Comparison of ENCODE assay signal across 8 cellular contexts in genomic region chr18:35041752-35042379, GRCh38. TPM values are rescaled to one million over a fixed set of nuclear protein-coding genes. Genes with fewer than 3 reads are reported as not detected.
DNase-seq lines count a peak whose midpoint lies in the region; ATAC-seq, FAIRE-seq and TF ChIP-seq lines count a peak whose summit lies in the region.

No MANE protein-coding gene starts in this region.

- H3K9me3 ChIP-seq in K562 (replicated peaks; ENCODE audit: control insufficient read depth, insufficient read depth, low read depth, low read length), result no peaks in the 10 kb centered on the region
- no peaks in the 10 kb centered on the region for H3K9me3 ChIP-seq in stomach smooth muscle (ENCODE audit: control insufficient read depth in 2 of 2, low read length in 2 of 2)

- TF ChIP-seq RAD21 in K562 (CRISPR knock-in tag; conservative IDR thresholded peaks at IDR 0.05 in 1 of 2, IDR thresholded peaks at IDR 0.05 in 1 of 2), result no peak

- BruUV-seq in K562 (replicated peaks; lab: Mats Ljungman, UMichigan), result TSS peak; percentile 47

- peaks cover 54% of the 10 kb centered on the region for H3K79me2 ChIP-seq in K562 (ENCODE audit: control insufficient read depth, insufficient read depth, low read length)

- H2AFZ ChIP-seq in K562 (ENCODE audit: low read depth, low read length), result peak overlapping the region; percentile 91

- POLR2A ChIA-PET in K562 (lab: Yijun Ruan, JAX), result interaction anchor here (0.6 to 3.2 kb wide), 13 partner anchors 9 to 303 kb away, joined by 3 to 21 read pairs (median 4); partner anchors contain the start of genes ZNF24 and ZSCAN30

- H3K9ac ChIP-seq in K562 (ENCODE audit: insufficient read depth in 1 of 2, low read depth in 2 of 2, low read length in 2 of 2) (peak overlapping the region; percentile 61 to 90), stomach smooth muscle (ENCODE audit: low read length in 2 of 2) (peak overlapping the region; percentile 80 to 84)

- H3K4me2 ChIP-seq in K562 (ENCODE audit: insufficient read depth, low read length), result peak overlapping the region; percentile 93

- no peak for TF ChIP-seq CTCF in K562 (IDR thresholded peaks at IDR 0.05 in 2 of 3, conservative IDR thresholded peaks at IDR 0.05 in 1 of 3; ENCODE audit: insufficient read depth in 2 of 3, low read depth in 1 of 3, low read length in 3 of 3)

- WGBS in K562 (ENCODE audit: insufficient coverage, low coverage, missing lambda C conversion rate), result under 1% methylated on average over 13 of the region's 13 CpGs

- no peaks in the 10 kb centered on the region for H3K36me3 ChIP-seq in K562 (ENCODE audit: control insufficient read depth, insufficient read depth, low read length)
- H3K36me3 ChIP-seq in stomach smooth muscle (ENCODE audit: control insufficient read depth in 2 of 2, insufficient read depth in 2 of 2, low read length in 2 of 2), result no peaks in the 10 kb centered on the region

- FAIRE-seq in K562 (lab: Jason Lieb, UNC), result no peak

- CTCF ChIA-PET in K562 (lab: Yijun Ruan, JAX; ENCODE audit: low intra/inter-chr PET ratio), result no interaction called here

- peak; percentile 49 for DNase-seq in DMS79 treated with DMSO at 0.1 percent for 48 hours (lab: John Stamatoyannopoulos, UW)
- no peak for DNase-seq in DMS79 (lab: John Stamatoyannopoulos, UW)
- DNase-seq in NCI-H69 (lab: John Stamatoyannopoulos, UW), result peak; percentile 79
- peak in 2 of 4 experiments; percentile 51 to 52 for DNase-seq in K562 (ENCODE audit: extremely low read depth in 1 of 4, low spot score in 3 of 4)
- DNase-seq in amniotic stem cell (lab: John Stamatoyannopoulos, UW), result no peak

- no peaks in the 10 kb centered on the region for H4K20me1 ChIP-seq in K562 (replicated peaks; ENCODE audit: control insufficient read depth, insufficient read depth, low read length)

- intact Hi-C loops in K562 (cut with micrococcal nuclease), result loop anchor here (5.0 to 10.0 kb wide), 4 partner anchors 57 to 303 kb away; partner anchors contain the start of gene ZNF24

- H3K4me3 ChIP-seq in K562, result peak overlapping the region; percentile 55
- H3K4me3 ChIP-seq in stomach smooth muscle (ENCODE audit: low read length in 2 of 2), result peak overlapping the region; percentile 94 to 99

- TF ChIP-seq POLR2A in K562 (conservative IDR thresholded peaks at IDR 0.05), result no peak

- peak overlapping the region; percentile 74 for H3K27ac ChIP-seq in K562 (ENCODE audit: extremely low read depth, low read depth, low read length)
- H3K27ac ChIP-seq in layer of hippocampus (ENCODE audit: low read depth, low read length), result peak overlapping the region; percentile 80
- H3K27ac ChIP-seq in stomach smooth muscle (ENCODE audit: low read length), result peak overlapping the region; percentile 72

- no peak for TF ChIP-seq EP300 in K562 (IDR thresholded peaks at IDR 0.05; ENCODE audit: low read length)

- H3K27me3 ChIP-seq in K562 (ENCODE audit: control insufficient read depth in 2 of 2, insufficient read depth in 2 of 2, low read length in 2 of 2) (no peaks in the 10 kb centered on the region), layer of hippocampus (ENCODE audit: control insufficient read depth, insufficient read depth, low read length) (no peaks in the 10 kb centered on the region), stomach smooth muscle (ENCODE audit: control insufficient read depth in 1 of 2, insufficient read depth in 2 of 2, low read length in 2 of 2) (no peaks in the 10 kb centered on the region)

- in situ Hi-C loops in K562 (cut with MboI), result no loop called here

- H3K4me1 ChIP-seq in K562 (replicated peaks in 1 of 2; ENCODE audit: control insufficient read depth in 2 of 2, insufficient read depth in 2 of 2, low read length in 2 of 2) (peaks cover 20 to 53% of the 10 kb centered on the region in 2 experiments), stomach smooth muscle (ENCODE audit: control insufficient read depth, insufficient read depth, low read length) (peaks cover 17% of the 10 kb centered on the region)

- no peaks in the 10 kb centered on the region for H3K9me1 ChIP-seq in K562 (ENCODE audit: control insufficient read depth, insufficient read depth, low read length)

- peak; percentile 32 for ATAC-seq in K562
- no peak for ATAC-seq in GM21619 (IDR thresholded peaks at IDR 0.05; ENCODE audit: unreplicated experiment)

TF ChIP-seq in K562, 482 proteins besides CTCF, POLR2A, EP300 and RAD21 (continues in another document):
- TF ChIP-seq MYC (IDR thresholded peaks at IDR 0.05; ENCODE audit: low read depth, low read length) (no peak), MYC (CRISPR knock-in tag; IDR thresholded peaks at IDR 0.05; ENCODE audit: borderline replicate concordance, low read depth) (0 out of 2 replicates have a peak, but pooled peaks have one; percentile 13), TGIF2 (CRISPR knock-in tag; IDR thresholded peaks at IDR 0.05) (no peak), ZNF384 (IDR thresholded peaks at IDR 0.05; ENCODE audit: low read depth, low read length) (0 out of 2 replicates have a peak, but pooled peaks have one; percentile 13), NBN (IDR thresholded peaks at IDR 0.05; ENCODE audit: low read depth) (0 out of 2 replicates have a peak, but pooled peaks have one; percentile 12), HMGXB4 (CRISPR knock-in tag; IDR thresholded peaks at IDR 0.05) (0 out of 2 replicates have a peak, but pooled peaks have one; percentile 3), SMARCA5 (IDR thresholded peaks at IDR 0.05) (0 out of 2 replicates have a peak, but pooled peaks have one; percentile 72), E2F6 (IDR thresholded peaks at IDR 0.05; ENCODE audit: borderline replicate concordance in 1 of 2, extremely low read depth in 1 of 2, insufficient read depth in 1 of 2, insufficient read length in 1 of 2, low read depth in 1 of 2, low read length in 1 of 2, poor library complexity in 1 of 2, severe bottlenecking in 1 of 2) (peak in 1 of 2 experiments; percentile 49)

RNA-seq across cellular contexts. Expression of gene MAPRE2, which starts 0.7 kb away (rescaled TPM):
- total RNA-seq in K562 (2011; cell fraction: chromatin; rRNA removed; ENCODE audit: low replicate concordance), result 23.1 and 46.8 TPM in 2 replicates
- total RNA-seq in K562 (2011; cell fraction: nucleolus; rRNA removed), result 19.0 and 23.3 TPM in 2 replicates
- 37.7 and 47.7 TPM in 2 replicates for total RNA-seq in K562 (2011; cell fraction: nucleoplasm; rRNA removed)
- total RNA-seq in K562 (2014; rRNA removed) (32.3 and 61.1 TPM in 2 replicates), K562 (2014; rRNA removed; fragmentation: Illumina TruSeq; extraction: Trizol) (35.1 and 38.1 TPM in 2 replicates), K562 (2015; rRNA removed; fragmentation: Illumina TruSeq; extraction: Trizol) (31.1 and 32.6 TPM in 2 replicates), K562 (2021) (46.6 and 47.5 TPM in 2 replicates)
- polyA plus RNA-seq in K562 (2011; rRNA removed) (56.0 and 66.5 TPM in 2 replicates), K562 (2014; fragmentation: Illumina TruSeq; extraction: Trizol) (50.7 and 70.7 TPM in 2 replicates), K562 (2014; fragmentation: Nextera tagmentation; extraction: Ambion mirVana) (10 to 100 TPM; 33.6 to 40.7 TPM), K562 (2014; rRNA removed) (49.6 and 55.1 TPM in 2 replicates)
- 38.4 and 50.6 TPM in 2 replicates for polyA plus RNA-seq in K562 (2011; cell fraction: cytosol; rRNA removed)
- polyA plus RNA-seq in K562 (2011; cell fraction: nucleus; rRNA removed), result 26.1 and 32.9 TPM in 2 replicates
- polyA plus RNA-seq in K562 (2012), result 36.3 and 50.2 TPM in 2 replicates
- polyA minus RNA-seq in K562 (2011; rRNA and poly(A)+ RNA removed), result 72.7 and 74.0 TPM in 2 replicates
- polyA minus RNA-seq in K562 (2011; cell fraction: cytosol; rRNA and poly(A)+ RNA removed), result 32.1 and 37.0 TPM in 2 replicates
- polyA minus RNA-seq in K562 (2011; cell fraction: nucleus; rRNA and poly(A)+ RNA removed), result 24.8 and 45.2 TPM in 2 replicates

Comparison
In these comparisons a context has a peak if more than half of its experiments do, and no peak if none do; other contexts are left out.
1. DNase-seq: peak in DMS79 treated with DMSO at 0.1 percent for 48 hours (single experiment) and NCI-H69 (single experiment); none in DMS79 (single experiment) and amniotic stem cell (single experiment).
2. Peak in every context shown above with its lines, with median percentiles within 50 percentile points of each other: H3K27ac ChIP-seq.